Comparison of ENCODE assay signal across 1 cellular context in genomic region chr12:112125250-112125999, GRCh38.
A peak's percentile ranks its signal among the peaks of the same experiment; 100 is the strongest.
TF ChIP-seq lines count a peak whose summit lies in the region.

Gene TRAFD1 (plus strand): TSS chr12:112125560. CDS start chr12:112130523, 4,963 bp downstream.

TF ChIP-seq in HepG2, 621 proteins besides CTCF, POLR2A, EP300 and RAD21 (continued from another document and continues in another):
- no peak; the same call in 1 of the 2 replicates for TF ChIP-seq SP1 (IDR thresholded peaks at IDR 0.05)
- peak; percentile 96 for TF ChIP-seq SP1 (CRISPR knock-in tag; IDR thresholded peaks at IDR 0.05)
- TF ChIP-seq ZNF878 (CRISPR knock-in tag; IDR thresholded peaks at IDR 0.05): no peak
- TF ChIP-seq ELF4 (CRISPR knock-in tag; IDR thresholded peaks at IDR 0.05; ENCODE audit: borderline replicate concordance): peak; percentile 47; the same call in 1 of the 2 replicates
- peak; percentile 51; the same call in 1 of the 2 replicates for TF ChIP-seq MEF2D (CRISPR knock-in tag; IDR thresholded peaks at IDR 0.05)
- no peak for TF ChIP-seq ZBTB4 (CRISPR knock-in tag; IDR thresholded peaks at IDR 0.05; ENCODE audit: borderline replicate concordance)
- peak; percentile 93 for TF ChIP-seq ZNF687 (CRISPR knock-in tag; IDR thresholded peaks at IDR 0.05)
- 0 out of 2 replicates have a peak, but pooled peaks have one; percentile 14 for TF ChIP-seq ZNF747 (CRISPR knock-in tag; IDR thresholded peaks at IDR 0.05; ENCODE audit: borderline replicate concordance)
- no peak for TF ChIP-seq ZXDC (CRISPR knock-in tag; IDR thresholded peaks at IDR 0.05)
- peak; percentile 59; the same call in 1 of the 2 replicates for TF ChIP-seq ZSCAN29 (CRISPR knock-in tag; conservative IDR thresholded peaks at IDR 0.05)
- no peak for TF ChIP-seq ZNF564 (CRISPR knock-in tag; IDR thresholded peaks at IDR 0.05)
- no peak for TF ChIP-seq SNAI1 (CRISPR knock-in tag; IDR thresholded peaks at IDR 0.05; ENCODE audit: borderline replicate concordance)
- TF ChIP-seq TFDP2 (CRISPR knock-in tag; IDR thresholded peaks at IDR 0.05): peak; percentile 25; the same call in 1 of the 2 replicates
- TF ChIP-seq ZNF543 (CRISPR knock-in tag; IDR thresholded peaks at IDR 0.05): 0 out of 2 replicates have a peak, but pooled peaks have one; percentile 75
- peak; percentile 91 for TF ChIP-seq SALL1 (CRISPR knock-in tag; IDR thresholded peaks at IDR 0.05)
- TF ChIP-seq SAP130 (CRISPR knock-in tag; IDR thresholded peaks at IDR 0.05; ENCODE audit: low read depth): peak; percentile 98
- TF ChIP-seq ZNF83 (CRISPR knock-in tag; IDR thresholded peaks at IDR 0.05; ENCODE audit: borderline replicate concordance): no peak
- TF ChIP-seq KLF9 (CRISPR knock-in tag; IDR thresholded peaks at IDR 0.05; ENCODE audit: low read depth): no peak
- no peak for TF ChIP-seq IRF2 (CRISPR knock-in tag; IDR thresholded peaks at IDR 0.05)
- no peak for TF ChIP-seq ZNF251 (CRISPR knock-in tag; IDR thresholded peaks at IDR 0.05)
- TF ChIP-seq SIX1 (CRISPR knock-in tag; IDR thresholded peaks at IDR 0.05; ENCODE audit: borderline replicate concordance): no peak
- TF ChIP-seq ZNF558 (CRISPR knock-in tag; IDR thresholded peaks at IDR 0.05; ENCODE audit: borderline replicate concordance): no peak
- no peak for TF ChIP-seq MIER3 (CRISPR knock-in tag; IDR thresholded peaks at IDR 0.05; ENCODE audit: borderline replicate concordance)
- TF ChIP-seq CHCHD3 (CRISPR knock-in tag; IDR thresholded peaks at IDR 0.05): no peak
- peak; percentile 84; the same call in 1 of the 2 replicates for TF ChIP-seq IRF9 (CRISPR knock-in tag; IDR thresholded peaks at IDR 0.05; ENCODE audit: borderline replicate concordance)
- TF ChIP-seq TMF1 (CRISPR knock-in tag; IDR thresholded peaks at IDR 0.05; ENCODE audit: low read depth): no peak
- no peak for TF ChIP-seq ADNP (CRISPR knock-in tag; IDR thresholded peaks at IDR 0.05)
- TF ChIP-seq WIZ (CRISPR knock-in tag; IDR thresholded peaks at IDR 0.05): no peak
- no peak for TF ChIP-seq NR2F2 (IDR thresholded peaks at IDR 0.05; ENCODE audit: borderline replicate concordance, low read depth)
- peak; percentile 67; the same call in 1 of the 2 replicates for TF ChIP-seq NFKB2 (CRISPR knock-in tag; IDR thresholded peaks at IDR 0.05; ENCODE audit: borderline replicate concordance)
- peak in 1 of 2 experiments; percentile 74; a peak in 3 of 4 replicates for TF ChIP-seq HMGXB4 (CRISPR knock-in tag; IDR thresholded peaks at IDR 0.05; ENCODE audit: borderline replicate concordance in 1 of 2, low read depth in 1 of 2)
- no peak for TF ChIP-seq PLSCR1 (CRISPR knock-in tag; IDR thresholded peaks at IDR 0.05; ENCODE audit: borderline replicate concordance)
- no peak for TF ChIP-seq AKAP8 (CRISPR knock-in tag; IDR thresholded peaks at IDR 0.05)
- TF ChIP-seq CEBPB (IDR thresholded peaks at IDR 0.05; ENCODE audit: borderline replicate concordance, low read depth, low read length): no peak
- peak; percentile 29 for TF ChIP-seq MED1 (CRISPR knock-in tag; IDR thresholded peaks at IDR 0.05)
- TF ChIP-seq TEAD2 (CRISPR knock-in tag; IDR thresholded peaks at IDR 0.05): 0 out of 2 replicates have a peak, but pooled peaks have one; percentile 61
- no peak for TF ChIP-seq HOXA7 (CRISPR knock-in tag; IDR thresholded peaks at IDR 0.05)
- no peak for TF ChIP-seq ZNF549 (CRISPR knock-in tag; IDR thresholded peaks at IDR 0.05)
- no peak for TF ChIP-seq KLF6 (CRISPR knock-in tag; IDR thresholded peaks at IDR 0.05)
- no peak for TF ChIP-seq CSRNP1 (CRISPR knock-in tag; IDR thresholded peaks at IDR 0.05)
- peak; percentile 48; the same call in 1 of the 2 replicates for TF ChIP-seq IKZF5 (CRISPR knock-in tag; IDR thresholded peaks at IDR 0.05)
- TF ChIP-seq NFE2 (CRISPR knock-in tag; IDR thresholded peaks at IDR 0.05): no peak
- TF ChIP-seq ZNF34 (CRISPR knock-in tag; IDR thresholded peaks at IDR 0.05; ENCODE audit: borderline replicate concordance): peak; percentile 77; the same call in 1 of the 2 replicates
- TF ChIP-seq SUZ12 (IDR thresholded peaks at IDR 0.05; ENCODE audit: low read depth, low read length): no peak
